27 cellular contexts compared by ENCODE assay signal in the genomic region with DNA sequence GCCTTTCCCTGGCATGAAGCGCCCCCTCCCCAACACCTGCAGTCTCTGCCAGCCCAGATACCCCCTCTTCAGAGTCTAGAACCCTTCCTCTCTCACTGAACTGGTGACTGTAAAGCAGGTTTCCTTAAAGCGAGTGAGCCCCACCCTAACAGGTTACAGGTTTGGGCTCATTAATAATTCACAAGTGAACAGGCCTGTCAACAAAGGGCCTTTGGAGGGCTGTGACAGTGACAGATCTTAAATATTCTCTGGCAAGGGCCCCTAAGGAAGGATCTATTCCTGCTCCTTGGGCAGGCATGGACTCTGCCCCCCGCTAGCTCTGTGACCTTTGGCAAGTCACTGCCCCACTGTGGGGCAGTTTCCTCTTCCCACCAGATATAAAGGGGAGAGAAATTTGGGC. TPM values are rescaled to one million over a fixed set of nuclear protein-coding genes. Genes with fewer than 3 reads are reported as not detected.
DNase-seq lines count a peak whose midpoint lies in the region; ATAC-seq and TF ChIP-seq lines count a peak whose summit lies in the region.
"Had no signal": no experiment of that assay in that cellular context is flagged by ENCODE, and none has a peak within 500 bp of the region (broad histone marks: within the 10 kb centered on the region; RNA-seq: fewer than 3 reads in every experiment).

No MANE protein-coding gene starts in this region.

- H3K4me3 ChIP-seq in upper lobe of right lung (no peak overlapping the region), right atrium auricular region (no peak overlapping the region)
- H3K4me3 ChIP-seq: dorsolateral prefrontal cortex, HAP-1, PC-9, SK-N-MC, spleen had no signal

- intact Hi-C loops in left colon (cut with DNase I, micrococcal nuclease) = no loop called here
- intact Hi-C loops in upper lobe of right lung (cut with DNase I) = no loop called here

- peak; percentile 33 for DNase-seq in activated CD8-positive, alpha-beta memory T cell treated with anti-CD3 and anti-CD28 coated beads for 24 hours
- DNase-seq in activated CD8-positive, alpha-beta memory T cell treated with anti-CD3 and anti-CD28 coated beads, Interleukin-2, amount 10 ng/mL, durations not matched to agents 7 days and 5 days = no peak
- DNase-seq in NCI-H69 (lab: John Stamatoyannopoulos, UW) = peak; percentile 22
- DNase-seq in left colon = no peak
- DNase-seq in upper lobe of right lung = no peak
- no peak for DNase-seq in right atrium auricular region (ENCODE audit: low spot score)
- DNase-seq in NCI-H146 (lab: John Stamatoyannopoulos, UW) = no peak
- DNase-seq: activated B cell treated with CpG ODN at 0.5 μM for 24 hours; activated CD4-positive, alpha-beta T cell treated with anti-CD3 and anti-CD28 coated beads, Interleukin-2, amount 50 U/mL, for 1 hour; amniotic stem cell; BE2C; brain microvascular endothelial cell; CD8-positive, alpha-beta T cell; DMS79; dorsolateral prefrontal cortex; hypothalamus; left cardiac atrium; PC-9; right cardiac atrium; spleen; stimulated activated CD4-positive, alpha-beta T cell treated with anti-CD3 and anti-CD28 coated beads, Interleukin-2, amount 100 ng/mL, for 24 hours had no signal

- TF ChIP-seq CTCF in upper lobe of right lung (IDR thresholded peaks at IDR 0.05) (no peak), right atrium auricular region (IDR thresholded peaks at IDR 0.05) (no peak)

- H3K4me1 ChIP-seq in upper lobe of right lung (peaks cover under 1% of the 10 kb centered on the region), right atrium auricular region (peaks cover 0 to 9% of the 10 kb centered on the region in 2 donors)

- no peaks in the 10 kb centered on the region for H3K36me3 ChIP-seq in upper lobe of right lung
- H3K36me3 ChIP-seq in right atrium auricular region = no peaks in the 10 kb centered on the region
- H3K36me3 ChIP-seq: BE2C, brain microvascular endothelial cell, HAP-1, spleen had no signal

- peaks cover 3% of the 10 kb centered on the region for H3K4me1 Mint-ChIP-seq in activated CD8-positive, alpha-beta memory T cell treated with anti-CD3 and anti-CD28 coated beads, Interleukin-2, amount 10 ng/mL, durations not matched to agents 7 days and 5 days

- H3K27ac Mint-ChIP-seq in activated CD8-positive, alpha-beta memory T cell treated with anti-CD3 and anti-CD28 coated beads, Interleukin-2, amount 10 ng/mL, durations not matched to agents 7 days and 5 days = no peak overlapping the region
- H3K27ac Mint-ChIP-seq: activated B cell treated with CpG ODN at 0.5 μM for 24 hours; activated naive CD4-positive, alpha-beta T cell treated with anti-CD3 and anti-CD28 coated beads, Interleukin-2, amount 50 U/mL, for 24 hours; CD8-positive, alpha-beta T cell; stimulated activated naive CD8-positive, alpha-beta T cell treated with anti-CD3 and anti-CD28 coated beads, Interleukin-15, Interleukin-2, amounts not matched to agents 100 ng/mL and 50 ng/mL, for 24 hours had no signal

- no peak overlapping the region for H3K4me3 Mint-ChIP-seq in activated CD8-positive, alpha-beta memory T cell treated with anti-CD3 and anti-CD28 coated beads, Interleukin-2, amount 10 ng/mL, durations not matched to agents 7 days and 5 days
- H3K4me3 Mint-ChIP-seq: activated B cell treated with CpG ODN at 0.5 μM for 24 hours; activated naive CD4-positive, alpha-beta T cell treated with anti-CD3 and anti-CD28 coated beads, Interleukin-2, amount 50 U/mL, for 24 hours; CD8-positive, alpha-beta T cell; stimulated activated naive CD8-positive, alpha-beta T cell treated with anti-CD3 and anti-CD28 coated beads, Interleukin-15, Interleukin-2, amounts not matched to agents 100 ng/mL and 50 ng/mL, for 24 hours had no signal

- no peaks in the 10 kb centered on the region for H3K9me3 Mint-ChIP-seq in activated CD8-positive, alpha-beta memory T cell treated with anti-CD3 and anti-CD28 coated beads, Interleukin-2, amount 10 ng/mL, durations not matched to agents 7 days and 5 days (ENCODE audit: low read depth)
- H3K9me3 Mint-ChIP-seq: activated B cell treated with CpG ODN at 0.5 μM for 24 hours; activated naive CD4-positive, alpha-beta T cell treated with anti-CD3 and anti-CD28 coated beads, Interleukin-2, amount 50 U/mL, for 24 hours; CD8-positive, alpha-beta T cell; stimulated activated naive CD8-positive, alpha-beta T cell treated with anti-CD3 and anti-CD28 coated beads, Interleukin-15, Interleukin-2, amounts not matched to agents 100 ng/mL and 50 ng/mL, for 24 hours had no signal

- H3K27ac ChIP-seq in upper lobe of right lung (no peak overlapping the region), right atrium auricular region (no peak overlapping the region)
- H3K27ac ChIP-seq: brain microvascular endothelial cell, dorsolateral prefrontal cortex, PC-9, SK-N-MC, spleen had no signal

- no peaks in the 10 kb centered on the region for H3K36me3 Mint-ChIP-seq in activated CD8-positive, alpha-beta memory T cell treated with anti-CD3 and anti-CD28 coated beads, Interleukin-2, amount 10 ng/mL, durations not matched to agents 7 days and 5 days
- H3K36me3 Mint-ChIP-seq: activated naive CD4-positive, alpha-beta T cell treated with anti-CD3 and anti-CD28 coated beads, Interleukin-2, amount 50 U/mL, for 24 hours; CD8-positive, alpha-beta T cell had no signal

- H3K27me3 ChIP-seq in upper lobe of right lung = no peaks in the 10 kb centered on the region
- no peaks in the 10 kb centered on the region for H3K27me3 ChIP-seq in right atrium auricular region
- H3K27me3 ChIP-seq: BE2C, brain microvascular endothelial cell, dorsolateral prefrontal cortex had no signal

- CTCF ChIA-PET in activated CD8-positive, alpha-beta memory T cell treated with anti-CD3 and anti-CD28 coated beads, Interleukin-2, amount 10 ng/mL, durations not matched to agents 7 days and 5 days (lab: Charles Lee) = interaction anchor here (0.7 kb wide), 1 partner anchor 19 kb away, joined by 3 read pairs; no protein-coding TSS in a partner anchor

- H3K9me3 ChIP-seq in upper lobe of right lung (no peaks in the 10 kb centered on the region), right atrium auricular region (no peaks in the 10 kb centered on the region)
- H3K9me3 ChIP-seq: BE2C, HAP-1, spleen had no signal

- H3K27me3 Mint-ChIP-seq in activated CD8-positive, alpha-beta memory T cell treated with anti-CD3 and anti-CD28 coated beads, Interleukin-2, amount 10 ng/mL, durations not matched to agents 7 days and 5 days = peaks cover 17% of the 10 kb centered on the region

- ATAC-seq in activated CD8-positive, alpha-beta memory T cell treated with anti-CD3 and anti-CD28 coated beads, Interleukin-2, amount 10 ng/mL, durations not matched to agents 7 days and 5 days = no peak
- peak; percentile 58 for ATAC-seq in left colon
- ATAC-seq in upper lobe of right lung = peak; percentile 17
- ATAC-seq: CD8-positive, alpha-beta T cell; left cardiac atrium; right cardiac atrium had no signal

RNA-seq across cellular contexts. Expression of a gene that starts 5.6 kb away (rescaled TPM):
- total RNA-seq in activated CD8-positive, alpha-beta memory T cell treated with anti-CD3 and anti-CD28 coated beads, Interleukin-2, amount 10 ng/mL, durations not matched to agents 7 days and 5 days = under 1 TPM in 1 of 2 experiments, not detected in 1; 0.33 TPM
- 100 to 1,000 TPM in 1 of 2 donors, 10 to 100 TPM in 1; 80.4 to 114 TPM for total RNA-seq in left colon
- 42.1 TPM for total RNA-seq in upper lobe of right lung
- 10 to 100 TPM; 14.9 to 33.7 TPM for total RNA-seq in right atrium auricular region
- total RNA-seq: CD8-positive, alpha-beta T cell; LHCN-M2; T-helper 1 cell treated with Interleukin-12 subunit alpha and Interleukin-12 subunit beta and Interleukin-4 antibody, amounts not matched to agents 30 ng/mL and 1 ng/mL, for 36 hours had no signal

Comparison
In these comparisons a context has a peak if more than half of its experiments do, and no peak if none do; other contexts are left out.
1. DNase-seq: peak in activated CD8-positive, alpha-beta memory T cell treated with anti-CD3 and anti-CD28 coated beads for 24 hours (single experiment) and NCI-H69 (single experiment); none in activated CD8-positive, alpha-beta memory T cell treated with anti-CD3 and anti-CD28 coated beads, Interleukin-2, amount 10 ng/mL, durations not matched to agents 7 days and 5 days (single experiment), left colon (0 of 2), upper lobe of right lung (single experiment), right atrium auricular region (single experiment) and NCI-H146 (single experiment).
2. RNA of a gene that starts 5.6 kb away (total RNA-seq): 80.4 to 114 TPM in left colon, 42.1 TPM in upper lobe of right lung (single experiment) and 14.9 to 33.7 TPM in right atrium auricular region; 0.33 TPM in activated CD8-positive, alpha-beta memory T cell treated with anti-CD3 and anti-CD28 coated beads, Interleukin-2, amount 10 ng/mL, durations not matched to agents 7 days and 5 days; every median in the first group is over 10 times any median in the second.